In genomic region chr5:90680831-90681420, GRCh38 we compare ENCODE assay signal across 18 cellular contexts.
DNase-seq lines count a peak whose midpoint lies in the region; ATAC-seq, FAIRE-seq and TF ChIP-seq lines count a peak whose summit lies in the region.
"Had no signal": no experiment of that assay in that cellular context is flagged by ENCODE, and none has a peak within 500 bp of the region (broad histone marks: within the 10 kb centered on the region; RNA-seq: fewer than 3 reads in every experiment).

No MANE protein-coding gene starts in this region.

- H3K27ac Mint-ChIP-seq in stimulated activated memory B cell treated with anti-CD40 and anti-IgM and Interleukin-4, amounts not matched to agents 10 μg/mL and 1 μg/mL and 100 μg/mL, for 72 hours, result no peak overlapping the region
- H3K27ac Mint-ChIP-seq: CD14-positive monocyte; CD8-positive, alpha-beta T cell had no signal

- POLR2A ChIA-PET in K562 (lab: Yijun Ruan, JAX), result no interaction called here

- no peak overlapping the region for H2AFZ ChIP-seq in K562 (ENCODE audit: low read depth, low read length)
- H2AFZ ChIP-seq: GM23248 had no signal

- no TSS peak for BruUV-seq in K562 (replicated peaks; lab: Mats Ljungman, UMichigan)

- DNase-seq in HAP-1 (ENCODE audit: low spot score in 2 of 2) (peak; percentile 74 to 99), K562 (ENCODE audit: extremely low read depth in 1 of 4, low spot score in 3 of 4) (no peak), globus pallidus (ENCODE audit: low spot score) (peak; percentile 31), Kasumi-1 (lab: John Stamatoyannopoulos, UW) (no peak), mesenteric fat pad (ENCODE audit: low spot score) (no peak), GF-D8 (lab: John Stamatoyannopoulos, UW) (no peak)
- DNase-seq: Caco-2; CD8-positive, alpha-beta T cell; DND-41; GDM1; GM23248; H7 had no signal

- WGBS in K562 (ENCODE audit: insufficient coverage, low coverage, missing lambda C conversion rate), result 74% methylated on average over 6 of the region's 6 CpGs

- peak overlapping the region; percentile 32 for H3K4me3 ChIP-seq in HAP-1
- no peak overlapping the region for H3K4me3 ChIP-seq in K562
- H3K4me3 ChIP-seq: A549, GM23248 had no signal

- H3K9me3 ChIP-seq in HAP-1 (no peaks in the 10 kb centered on the region), K562 (replicated peaks; ENCODE audit: control insufficient read depth, insufficient read depth, low read depth, low read length) (peaks cover 2% of the 10 kb centered on the region; the same call in 1 of the 2 replicates)
- H3K9me3 ChIP-seq: A549, Caco-2 had no signal

- CTCF ChIA-PET in K562 (lab: Yijun Ruan, JAX; ENCODE audit: low intra/inter-chr PET ratio), result no interaction called here

- H3K9ac ChIP-seq in K562 (ENCODE audit: insufficient read depth in 1 of 2, low read depth in 2 of 2, low read length in 2 of 2), result no peak overlapping the region
- H3K9ac ChIP-seq: GM23248 had no signal

- no peaks in the 10 kb centered on the region for H3K36me3 Mint-ChIP-seq in stimulated activated memory B cell treated with anti-CD40 and anti-IgM and Interleukin-4, amounts not matched to agents 10 μg/mL and 1 μg/mL and 100 μg/mL, for 72 hours
- H3K36me3 Mint-ChIP-seq: CD14-positive monocyte; CD8-positive, alpha-beta T cell had no signal

- H4K20me1 ChIP-seq in K562 (replicated peaks; ENCODE audit: control insufficient read depth, insufficient read depth, low read length), result no peaks in the 10 kb centered on the region

- no peaks in the 10 kb centered on the region for H3K4me1 Mint-ChIP-seq in stimulated activated memory B cell treated with anti-CD40 and anti-IgM and Interleukin-4, amounts not matched to agents 10 μg/mL and 1 μg/mL and 100 μg/mL, for 72 hours
- H3K4me1 Mint-ChIP-seq: CD14-positive monocyte had no signal

- FAIRE-seq in K562 (lab: Jason Lieb, UNC), result no peak
- FAIRE-seq: A549, GM19239, HepG2, HTR-8/SVneo had no signal

- no peak for TF ChIP-seq RAD21 in K562 (CRISPR knock-in tag; conservative IDR thresholded peaks at IDR 0.05 in 1 of 2, IDR thresholded peaks at IDR 0.05 in 1 of 2)

- TF ChIP-seq POLR2A in K562 (conservative IDR thresholded peaks at IDR 0.05), result no peak

- no peak for TF ChIP-seq EP300 in K562 (IDR thresholded peaks at IDR 0.05; ENCODE audit: low read length)

- no peak for ATAC-seq in K562
- no peak for ATAC-seq in stimulated activated memory B cell treated with anti-CD40 and anti-IgM and Interleukin-4, amounts not matched to agents 10 μg/mL and 1 μg/mL and 100 μg/mL, for 72 hours
- ATAC-seq: A549; CD8-positive, alpha-beta T cell; HepG2 had no signal

- H3K27me3 ChIP-seq in HAP-1 (ENCODE audit: low read depth) (no peaks in the 10 kb centered on the region), K562 (ENCODE audit: control insufficient read depth in 2 of 2, insufficient read depth in 2 of 2, low read length in 2 of 2) (no peaks in the 10 kb centered on the region)

- no peak overlapping the region for H3K4me3 Mint-ChIP-seq in stimulated activated memory B cell treated with anti-CD40 and anti-IgM and Interleukin-4, amounts not matched to agents 10 μg/mL and 1 μg/mL and 100 μg/mL, for 72 hours
- H3K4me3 Mint-ChIP-seq: CD14-positive monocyte; CD8-positive, alpha-beta T cell had no signal

- TF ChIP-seq CTCF in K562 (IDR thresholded peaks at IDR 0.05 in 2 of 3, conservative IDR thresholded peaks at IDR 0.05 in 1 of 3; ENCODE audit: insufficient read depth in 2 of 3, low read depth in 1 of 3, low read length in 3 of 3), result no peak

- no peaks in the 10 kb centered on the region for H3K9me1 ChIP-seq in K562 (ENCODE audit: control insufficient read depth, insufficient read depth, low read length)

- no peaks in the 10 kb centered on the region for H3K27me3 Mint-ChIP-seq in stimulated activated memory B cell treated with anti-CD40 and anti-IgM and Interleukin-4, amounts not matched to agents 10 μg/mL and 1 μg/mL and 100 μg/mL, for 72 hours

- peak overlapping the region; percentile 12; the same call in 1 of the 3 replicates for H3K27ac ChIP-seq in K562 (ENCODE audit: extremely low read depth, low read depth, low read length)
- H3K27ac ChIP-seq: A549, GM23248 had no signal

- no peak overlapping the region for H3K4me2 ChIP-seq in K562 (ENCODE audit: insufficient read depth, low read length)
- H3K4me2 ChIP-seq: A549 had no signal

- intact Hi-C loops in K562 (cut with micrococcal nuclease), result no loop called here

- no peaks in the 10 kb centered on the region for H3K9me3 Mint-ChIP-seq in stimulated activated memory B cell treated with anti-CD40 and anti-IgM and Interleukin-4, amounts not matched to agents 10 μg/mL and 1 μg/mL and 100 μg/mL, for 72 hours
- H3K9me3 Mint-ChIP-seq: CD8-positive, alpha-beta T cell had no signal

- in situ Hi-C loops in HAP-1 (cut with MboI; ENCODE audit: low sequenced_read_pairs), result no loop called here
- in situ Hi-C loops in K562 (cut with MboI), result no loop called here

- H3K79me2 ChIP-seq in K562 (ENCODE audit: control insufficient read depth, insufficient read depth, low read length), result no peaks in the 10 kb centered on the region

- H3K4me1 ChIP-seq in HAP-1 (peaks cover 41% of the 10 kb centered on the region), K562 (replicated peaks in 1 of 2; ENCODE audit: control insufficient read depth in 2 of 2, insufficient read depth in 2 of 2, low read length in 2 of 2) (no peaks in the 10 kb centered on the region)
- H3K4me1 ChIP-seq: A549 had no signal

- H3K36me3 ChIP-seq in HAP-1 (replicated peaks), result peaks cover 21% of the 10 kb centered on the region
- H3K36me3 ChIP-seq in K562 (ENCODE audit: control insufficient read depth, insufficient read depth, low read length), result peaks cover 84% of the 10 kb centered on the region

TF ChIP-seq in K562, 482 proteins besides CTCF, POLR2A, EP300 and RAD21:
- no peak for TF ChIP-seq ZFPM2 (CRISPR knock-in tag; IDR thresholded peaks at IDR 0.05)

Comparison
In these comparisons a context has a peak if more than half of its experiments do, and no peak if none do; other contexts are left out.
1. DNase-seq: peak in HAP-1 (2 of 2) and globus pallidus (single experiment); none in K562 (0 of 4), Kasumi-1 (0 of 2), mesenteric fat pad (single experiment) and GF-D8 (single experiment).